1 cellular context compared by ENCODE assay signal in the genomic region with DNA sequence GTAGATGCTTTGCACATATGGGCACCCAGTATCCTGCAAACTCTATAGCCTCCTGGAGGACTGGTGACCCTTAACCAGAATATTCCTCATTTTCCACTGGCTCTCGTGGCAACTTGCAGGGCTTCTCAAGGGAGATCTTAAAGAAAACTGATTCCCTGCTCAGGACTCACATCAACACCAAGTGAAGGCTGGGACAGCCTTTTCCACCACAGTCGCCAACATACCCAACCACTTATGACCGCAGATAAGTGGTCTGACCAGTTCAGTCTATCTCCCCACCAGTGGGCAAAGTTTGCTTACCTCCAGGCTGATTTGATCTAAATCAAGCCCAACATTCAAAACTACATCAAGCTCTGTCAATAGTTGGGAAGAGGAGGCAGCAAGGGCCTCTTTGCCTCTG.
TF ChIP-seq lines count a peak whose summit lies in the region.

No MANE protein-coding gene starts in this region.

TF ChIP-seq in GM23338, 12 proteins besides CTCF, POLR2A, EP300 and RAD21 (continued from another document):
- TF ChIP-seq, protein P1, sequence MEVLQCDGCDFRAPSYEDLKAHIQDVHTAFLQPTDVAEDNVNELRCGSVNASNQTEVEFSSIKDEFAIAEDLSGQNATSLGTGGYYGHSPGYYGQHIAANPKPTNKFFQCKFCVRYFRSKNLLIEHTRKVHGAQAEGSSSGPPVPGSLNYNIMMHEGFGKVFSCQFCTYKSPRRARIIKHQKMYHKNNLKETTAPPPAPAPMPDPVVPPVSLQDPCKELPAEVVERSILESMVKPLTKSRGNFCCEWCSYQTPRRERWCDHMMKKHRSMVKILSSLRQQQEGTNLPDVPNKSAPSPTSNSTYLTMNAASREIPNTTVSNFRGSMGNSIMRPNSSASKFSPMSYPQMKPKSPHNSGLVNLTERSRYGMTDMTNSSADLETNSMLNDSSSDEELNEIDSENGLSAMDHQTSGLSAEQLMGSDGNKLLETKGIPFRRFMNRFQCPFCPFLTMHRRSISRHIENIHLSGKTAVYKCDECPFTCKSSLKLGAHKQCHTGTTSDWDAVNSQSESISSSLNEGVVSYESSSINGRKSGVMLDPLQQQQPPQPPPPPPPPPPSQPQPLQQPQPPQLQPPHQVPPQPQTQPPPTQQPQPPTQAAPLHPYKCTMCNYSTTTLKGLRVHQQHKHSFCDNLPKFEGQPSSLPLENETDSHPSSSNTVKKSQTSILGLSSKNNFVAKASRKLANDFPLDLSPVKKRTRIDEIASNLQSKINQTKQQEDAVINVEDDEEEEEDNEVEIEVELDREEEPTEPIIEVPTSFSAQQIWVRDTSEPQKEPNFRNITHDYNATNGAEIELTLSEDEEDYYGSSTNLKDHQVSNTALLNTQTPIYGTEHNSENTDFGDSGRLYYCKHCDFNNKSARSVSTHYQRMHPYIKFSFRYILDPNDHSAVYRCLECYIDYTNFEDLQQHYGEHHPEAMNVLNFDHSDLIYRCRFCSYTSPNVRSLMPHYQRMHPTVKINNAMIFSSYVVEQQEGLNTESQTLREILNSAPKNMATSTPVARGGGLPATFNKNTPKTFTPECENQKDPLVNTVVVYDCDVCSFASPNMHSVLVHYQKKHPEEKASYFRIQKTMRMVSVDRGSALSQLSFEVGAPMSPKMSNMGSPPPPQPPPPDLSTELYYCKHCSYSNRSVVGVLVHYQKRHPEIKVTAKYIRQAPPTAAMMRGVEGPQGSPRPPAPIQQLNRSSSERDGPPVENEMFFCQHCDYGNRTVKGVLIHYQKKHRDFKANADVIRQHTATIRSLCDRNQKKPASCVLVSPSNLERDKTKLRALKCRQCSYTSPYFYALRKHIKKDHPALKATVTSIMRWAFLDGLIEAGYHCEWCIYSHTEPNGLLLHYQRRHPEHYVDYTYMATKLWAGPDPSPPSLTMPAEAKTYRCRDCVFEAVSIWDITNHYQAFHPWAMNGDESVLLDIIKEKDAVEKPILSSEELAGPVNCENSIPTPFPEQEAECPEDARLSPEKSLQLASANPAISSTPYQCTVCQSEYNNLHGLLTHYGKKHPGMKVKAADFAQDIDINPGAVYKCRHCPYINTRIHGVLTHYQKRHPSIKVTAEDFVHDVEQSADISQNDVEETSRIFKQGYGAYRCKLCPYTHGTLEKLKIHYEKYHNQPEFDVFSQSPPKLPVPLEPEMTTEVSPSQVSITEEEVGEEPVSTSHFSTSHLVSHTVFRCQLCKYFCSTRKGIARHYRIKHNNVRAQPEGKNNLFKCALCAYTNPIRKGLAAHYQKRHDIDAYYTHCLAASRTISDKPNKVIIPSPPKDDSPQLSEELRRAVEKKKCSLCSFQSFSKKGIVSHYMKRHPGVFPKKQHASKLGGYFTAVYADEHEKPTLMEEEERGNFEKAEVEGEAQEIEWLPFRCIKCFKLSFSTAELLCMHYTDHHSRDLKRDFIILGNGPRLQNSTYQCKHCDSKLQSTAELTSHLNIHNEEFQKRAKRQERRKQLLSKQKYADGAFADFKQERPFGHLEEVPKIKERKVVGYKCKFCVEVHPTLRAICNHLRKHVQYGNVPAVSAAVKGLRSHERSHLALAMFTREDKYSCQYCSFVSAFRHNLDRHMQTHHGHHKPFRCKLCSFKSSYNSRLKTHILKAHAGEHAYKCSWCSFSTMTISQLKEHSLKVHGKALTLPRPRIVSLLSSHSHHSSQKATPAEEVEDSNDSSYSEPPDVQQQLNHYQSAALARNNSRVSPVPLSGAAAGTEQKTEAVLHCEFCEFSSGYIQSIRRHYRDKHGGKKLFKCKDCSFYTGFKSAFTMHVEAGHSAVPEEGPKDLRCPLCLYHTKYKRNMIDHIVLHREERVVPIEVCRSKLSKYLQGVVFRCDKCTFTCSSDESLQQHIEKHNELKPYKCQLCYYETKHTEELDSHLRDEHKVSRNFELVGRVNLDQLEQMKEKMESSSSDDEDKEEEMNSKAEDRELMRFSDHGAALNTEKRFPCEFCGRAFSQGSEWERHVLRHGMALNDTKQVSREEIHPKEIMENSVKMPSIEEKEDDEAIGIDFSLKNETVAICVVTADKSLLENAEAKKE (CRISPR knock-in tag; IDR thresholded peaks at IDR 0.05) = no peak
- TF ChIP-seq STAT1 (IDR thresholded peaks at IDR 0.05; ENCODE audit: unreplicated experiment) (no peak), ZNF114 (CRISPR knock-in tag; IDR thresholded peaks at IDR 0.05) (no peak), JUNB (IDR thresholded peaks at IDR 0.05; ENCODE audit: unreplicated experiment) (no peak)
